ENCODE assay signal across 28 cellular contexts in the genomic region with DNA sequence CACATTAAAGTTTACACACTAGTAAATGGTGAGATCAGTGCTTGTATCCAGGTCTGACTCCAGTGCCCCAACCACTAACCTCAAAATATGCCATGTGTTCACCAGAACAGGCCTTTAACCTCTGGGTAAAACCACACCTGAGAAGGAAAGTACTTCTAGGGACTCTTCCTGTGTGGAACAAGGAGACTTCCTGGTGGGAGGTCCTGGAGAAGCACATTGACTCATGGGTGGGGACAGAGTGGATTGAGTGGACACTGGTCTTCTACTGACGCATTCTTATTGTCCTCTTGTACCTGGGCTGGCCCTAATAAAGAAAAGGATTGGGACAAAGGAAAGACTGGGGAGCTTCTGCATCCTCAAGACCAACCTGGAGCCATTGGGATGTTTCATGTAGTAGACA. TPM values are rescaled to one million over a fixed set of nuclear protein-coding genes. Genes with fewer than 3 reads are reported as not detected.
"Had no signal": no experiment of that assay in that cellular context is flagged by ENCODE, and none has a peak within 500 bp of the region (broad histone marks: within the 10 kb centered on the region; RNA-seq: fewer than 3 reads in every experiment).

No MANE protein-coding gene starts in this region.

- H3K4me3 ChIP-seq: breast epithelium, SK-N-MC had no signal

- H3K27me3 Mint-ChIP-seq: activated CD4-positive, alpha-beta memory T cell treated with anti-CD3 and anti-CD28 coated beads for 36 hours; activated naive CD4-positive, alpha-beta T cell treated with anti-CD3 and anti-CD28 coated beads, Interleukin-2, amount 50 U/mL, for 24 hours; activated T-cell treated with anti-CD3 and anti-CD28 coated beads, Interleukin-2, amount 50 U/mL, for 24 hours had no signal

- H3K9me3 Mint-ChIP-seq: activated CD4-positive, alpha-beta memory T cell treated with anti-CD3 and anti-CD28 coated beads for 36 hours; activated CD4-positive, alpha-beta T cell treated with anti-CD3 and anti-CD28 coated beads, Interleukin-2, amount 10 ng/mL, durations not matched to agents 7 days and 5 days; activated naive CD4-positive, alpha-beta T cell treated with anti-CD3 and anti-CD28 coated beads, Interleukin-2, amount 50 U/mL, for 24 hours; activated T-cell treated with anti-CD3 and anti-CD28 coated beads, Interleukin-2, amount 50 U/mL, for 24 hours; activated T-helper 1 cell treated with anti-CD3 and anti-CD28 coated beads, Interleukin-12 subunit alpha, Interleukin-12 subunit beta, Interleukin-2, Interleukin-4 antibody, amounts not matched to agents 30 ng/mL and 10 ng/mL and 1 ng/mL, durations not matched to agents 14 hours and 24 hours and 36 hours had no signal

- H3K27me3 ChIP-seq: breast epithelium had no signal

- DNase-seq: activated CD4-positive, alpha-beta memory T cell treated with anti-CD3 and anti-CD28 coated beads for 36 hours; activated CD4-positive, alpha-beta T cell treated with anti-CD3 and anti-CD28 coated beads, Interleukin-2, amount 10 ng/mL, durations not matched to agents 7 days and 5 days; activated CD4-positive, CD25-positive, alpha-beta regulatory T cell; activated effector memory CD4-positive, alpha-beta T cell treated with Interleukin-2 at 50 U/mL for 16 hours; activated naive CD4-positive, alpha-beta T cell; activated T-cell treated with anti-CD3 and anti-CD28 coated beads, Interleukin-2, amount 50 U/mL, for 24 hours; aorta; Kasumi-1; NCI-H1105 treated with DMSO at 0.1 percent for 48 hours; NCI-H146; NCI-H187 treated with DMSO at 0.1 percent for 48 hours; NCI-H2081 treated with DMSO at 0.1 percent for 48 hours; NCI-H2171; NCI-H2227 treated with DMSO at 0.1 percent for 48 hours; NCI-H526 treated with DMSO at 0.1 percent for 48 hours; NK-92 treated with Interleukin-12 subunit alpha and Interleukin-12 subunit beta, amount 100 ng/mL, for 24 hours; OCI-M1; RPMI8226; T-helper 1 cell had no signal

- H3K9me3 ChIP-seq: breast epithelium had no signal

- ATAC-seq: Panc1, Right ventricle myocardium inferior had no signal

- H3K27ac Mint-ChIP-seq: activated CD4-positive, alpha-beta memory T cell treated with anti-CD3 and anti-CD28 coated beads for 36 hours; activated CD4-positive, alpha-beta T cell treated with anti-CD3 and anti-CD28 coated beads, Interleukin-2, amount 10 ng/mL, durations not matched to agents 7 days and 5 days; activated naive CD4-positive, alpha-beta T cell treated with anti-CD3 and anti-CD28 coated beads, Interleukin-2, amount 50 U/mL, for 24 hours; activated T-cell treated with anti-CD3 and anti-CD28 coated beads, Interleukin-2, amount 50 U/mL, for 24 hours; activated T-helper 1 cell treated with anti-CD3 and anti-CD28 coated beads, Interleukin-12 subunit alpha, Interleukin-12 subunit beta, Interleukin-2, Interleukin-4 antibody, amounts not matched to agents 30 ng/mL and 10 ng/mL and 1 ng/mL, durations not matched to agents 14 hours and 24 hours and 36 hours had no signal

- H3K36me3 ChIP-seq: breast epithelium had no signal

- H3K4me3 Mint-ChIP-seq: activated CD4-positive, alpha-beta memory T cell treated with anti-CD3 and anti-CD28 coated beads for 36 hours; activated CD4-positive, alpha-beta T cell treated with anti-CD3 and anti-CD28 coated beads, Interleukin-2, amount 10 ng/mL, durations not matched to agents 7 days and 5 days; activated naive CD4-positive, alpha-beta T cell treated with anti-CD3 and anti-CD28 coated beads, Interleukin-2, amount 50 U/mL, for 24 hours; activated T-cell treated with anti-CD3 and anti-CD28 coated beads, Interleukin-2, amount 50 U/mL, for 24 hours; activated T-helper 1 cell treated with anti-CD3 and anti-CD28 coated beads, Interleukin-12 subunit alpha, Interleukin-12 subunit beta, Interleukin-2, Interleukin-4 antibody, amounts not matched to agents 30 ng/mL and 10 ng/mL and 1 ng/mL, durations not matched to agents 14 hours and 24 hours and 36 hours had no signal

- H3K36me3 Mint-ChIP-seq: activated CD4-positive, alpha-beta memory T cell treated with anti-CD3 and anti-CD28 coated beads for 36 hours had no signal

- H3K27ac ChIP-seq: breast epithelium, SK-N-MC, VCaP had no signal

- H3K4me1 Mint-ChIP-seq: activated naive CD4-positive, alpha-beta T cell treated with anti-CD3 and anti-CD28 coated beads, Interleukin-2, amount 50 U/mL, for 24 hours had no signal

RNA-seq across cellular contexts. Expression of a gene that starts 43.4 kb away (rescaled TPM):
- total RNA-seq: activated CD4-positive, alpha-beta memory T cell treated with anti-CD3 and anti-CD28 coated beads for 36 hours; activated CD4-positive, alpha-beta T cell treated with anti-CD3 and anti-CD28 coated beads, Interleukin-2, amount 10 ng/mL, durations not matched to agents 7 days and 5 days; activated CD8-positive, alpha-beta memory T cell treated with anti-CD3 and anti-CD28 coated beads for 36 hours; activated T-helper 1 cell treated with anti-CD3 and anti-CD28 coated beads, Interleukin-12 subunit alpha, Interleukin-12 subunit beta, Interleukin-2, Interleukin-4 antibody, amounts not matched to agents 30 ng/mL and 10 ng/mL and 1 ng/mL, durations not matched to agents 14 hours and 24 hours and 36 hours; T-helper 2 cell treated with Interferon-gamma antibody and Interleukin-4, amounts not matched to agents 100 ng/mL and 5 ng/mL, for 36 hours had no signal
